In genomic region chr2:6017887-6018286, GRCh38 we compare ENCODE assay signal across 37 cellular contexts.
A peak's percentile ranks its signal among the peaks of the same experiment; 100 is the strongest.
DNase-seq lines count a peak whose midpoint lies in the region; ATAC-seq, FAIRE-seq and TF ChIP-seq lines count a peak whose summit lies in the region.
"Had no signal": no experiment of that assay in that cellular context is flagged by ENCODE, and none has a peak within 500 bp of the region (broad histone marks: within the 10 kb centered on the region; RNA-seq: fewer than 3 reads in every experiment).

No MANE protein-coding gene starts in this region.

- in situ Hi-C loops in HepG2 (cut with HindIII; ENCODE audit: extremely low pct_ligation_motif_present, low pct_unique_long_range_greater_than_20kb) (no loop called here), K562 (cut with MboI) (no loop called here)

- no TSS peak for BruUV-seq in HepG2 (replicated peaks; lab: Mats Ljungman, UMichigan)
- no TSS peak for BruUV-seq in K562 (replicated peaks; lab: Mats Ljungman, UMichigan)

- H3K4me2 ChIP-seq in HepG2 (ENCODE audit: low read depth, low read length) (no peak overlapping the region), K562 (ENCODE audit: insufficient read depth, low read length) (no peak overlapping the region), neural progenitor cell (no peak overlapping the region), neuronal stem cell (ENCODE audit: insufficient read depth, low read length, poor library complexity, severe bottlenecking) (no peak overlapping the region)
- H3K4me2 ChIP-seq: A549; BLaER1; BLaER1 treated with 17β-estradiol and CSF1 and Interleukin-3, amounts not matched to agents 10 nM and 100 nM had no signal

- TF ChIP-seq EP300 in HepG2 (IDR thresholded peaks at IDR 0.05; ENCODE audit: low read depth in 2 of 2, low read length in 2 of 2) (no peak), HepG2 (CRISPR knock-in tag; IDR thresholded peaks at IDR 0.05; ENCODE audit: borderline replicate concordance) (no peak), K562 (IDR thresholded peaks at IDR 0.05; ENCODE audit: low read length) (no peak)

- no peak for TF ChIP-seq POLR2A in HepG2 (IDR thresholded peaks at IDR 0.05; ENCODE audit: insufficient read depth in 1 of 2, low read depth in 2 of 2, low read length in 2 of 2)
- no peak for TF ChIP-seq POLR2A in right lobe of liver (IDR thresholded peaks at IDR 0.05)
- TF ChIP-seq POLR2A in K562 (conservative IDR thresholded peaks at IDR 0.05) = no peak
- no peak for TF ChIP-seq POLR2A in thyroid gland (IDR thresholded peaks at IDR 0.05)

- no peak overlapping the region for H3K18ac ChIP-seq in neuronal stem cell (ENCODE audit: low read length)

- H4K8ac ChIP-seq in neuronal stem cell (ENCODE audit: low read depth, low read length) = no peak overlapping the region

- TF ChIP-seq CTCF in HepG2 (CRISPR knock-in tag; IDR thresholded peaks at IDR 0.05) = no peak
- no peak for TF ChIP-seq CTCF in right lobe of liver (IDR thresholded peaks at IDR 0.05)
- no peak for TF ChIP-seq CTCF in K562 (IDR thresholded peaks at IDR 0.05 in 2 of 3, conservative IDR thresholded peaks at IDR 0.05 in 1 of 3; ENCODE audit: insufficient read depth in 2 of 3, low read depth in 1 of 3, low read length in 3 of 3)
- no peak for TF ChIP-seq CTCF in neural progenitor cell (IDR thresholded peaks at IDR 0.05)
- TF ChIP-seq CTCF in thyroid gland (IDR thresholded peaks at IDR 0.05) = no peak

- H3K9me3 ChIP-seq in HepG2 (ENCODE audit: low read length) (peaks cover 42% of the 10 kb centered on the region; the same call in 1 of the 2 replicates), right lobe of liver (no peaks in the 10 kb centered on the region), K562 (replicated peaks; ENCODE audit: control insufficient read depth, insufficient read depth, low read depth, low read length) (no peaks in the 10 kb centered on the region), neural progenitor cell (ENCODE audit: low read depth) (no peaks in the 10 kb centered on the region), neuronal stem cell (replicated peaks in 1 of 2; ENCODE audit: control insufficient read depth in 2 of 2, insufficient read depth in 1 of 2, low read depth in 1 of 2, low read length in 2 of 2) (no peaks in the 10 kb centered on the region), thyroid gland (no peaks in the 10 kb centered on the region)
- H3K9me3 ChIP-seq: A549, BE2C, BLaER1, Caco-2 had no signal

- H2AFZ ChIP-seq in HepG2 (ENCODE audit: low read length) = no peak overlapping the region
- no peak overlapping the region for H2AFZ ChIP-seq in K562 (ENCODE audit: low read depth, low read length)
- peak overlapping the region; percentile 28 for H2AFZ ChIP-seq in neural progenitor cell (replicated peaks)
- peak overlapping the region; percentile 23 for H2AFZ ChIP-seq in neuronal stem cell (ENCODE audit: low read length)

- intact Hi-C loops in HepG2 (cut with micrococcal nuclease; ENCODE audit: unreplicated experiment) (no loop called here), right lobe of liver (cut with DNase I) (no loop called here), K562 (cut with micrococcal nuclease) (no loop called here), thyroid gland (cut with DNase I) (no loop called here)

- H3K4ac ChIP-seq in neuronal stem cell (ENCODE audit: low read length) = no peak overlapping the region

- H3K27me3 ChIP-seq in HepG2 (ENCODE audit: control insufficient read depth in 1 of 2, insufficient read depth in 2 of 2, low read length in 2 of 2) (no peaks in the 10 kb centered on the region), right lobe of liver (no peaks in the 10 kb centered on the region), K562 (ENCODE audit: control insufficient read depth in 2 of 2, insufficient read depth in 2 of 2, low read length in 2 of 2) (no peaks in the 10 kb centered on the region), neural progenitor cell (no peaks in the 10 kb centered on the region), neuronal stem cell (ENCODE audit: control insufficient read depth in 3 of 3, insufficient read depth in 3 of 3, low read depth in 1 of 3, low read length in 3 of 3) (no peaks in the 10 kb centered on the region), thyroid gland (no peaks in the 10 kb centered on the region)
- H3K27me3 ChIP-seq: BE2C; BLaER1; BLaER1 treated with 17β-estradiol and CSF1 and Interleukin-3, amounts not matched to agents 10 nM and 100 nM had no signal

- peaks cover 2% of the 10 kb centered on the region for H3K9me3 Mint-ChIP-seq in neural progenitor cell
- H3K9me3 Mint-ChIP-seq: CD4-positive, alpha-beta T cell; CD8-positive, alpha-beta T cell had no signal

- H3K23ac ChIP-seq in neuronal stem cell (ENCODE audit: low read depth, low read length, poor library complexity) = no peak overlapping the region

- no peaks in the 10 kb centered on the region for H3K9me1 ChIP-seq in K562 (ENCODE audit: control insufficient read depth, insufficient read depth, low read length)

- H3K27ac ChIP-seq in HepG2 (ENCODE audit: extremely low read length, insufficient read depth, low read length) (no peak overlapping the region), right lobe of liver (no peak overlapping the region), K562 (ENCODE audit: extremely low read depth, low read depth, low read length) (no peak overlapping the region), neural progenitor cell (no peak overlapping the region), neuronal stem cell (replicated peaks; ENCODE audit: low read length) (no peak overlapping the region), thyroid gland (no peak overlapping the region)
- H3K27ac ChIP-seq: 22Rv1; A549; BLaER1; BLaER1 treated with 17β-estradiol and CSF1 and Interleukin-3, amounts not matched to agents 10 nM and 100 nM; C4-2B had no signal

- no peak overlapping the region for H2AK5ac ChIP-seq in neuronal stem cell (ENCODE audit: low read depth, low read length)

- POLR2A ChIA-PET in HepG2 (lab: Yijun Ruan, JAX) = no interaction called here
- POLR2A ChIA-PET in K562 (lab: Yijun Ruan, JAX) = no interaction called here

- H4K20me1 ChIP-seq in HepG2 (ENCODE audit: insufficient read depth, low read length) (no peaks in the 10 kb centered on the region), K562 (replicated peaks; ENCODE audit: control insufficient read depth, insufficient read depth, low read length) (no peaks in the 10 kb centered on the region), neural progenitor cell (ENCODE audit: low read depth) (no peaks in the 10 kb centered on the region)
- H4K20me1 ChIP-seq: BLaER1; BLaER1 treated with 17β-estradiol and CSF1 and Interleukin-3, amounts not matched to agents 10 nM and 100 nM had no signal

- H2BK5ac ChIP-seq in neuronal stem cell (ENCODE audit: low read length) = no peak overlapping the region

- H3K79me1 ChIP-seq in neuronal stem cell (ENCODE audit: low read depth, low read length) = no peaks in the 10 kb centered on the region

- 22% methylated on average over 4 of the region's 4 CpGs for WGBS in HepG2 (ENCODE audit: low lambda C conversion rate)
- WGBS in right lobe of liver (ENCODE audit: insufficient coverage, low coverage, low lambda C conversion rate, missing lambda C conversion rate) = 50% methylated on average over 4 of the region's 4 CpGs
- WGBS in K562 (ENCODE audit: insufficient coverage, low coverage, missing lambda C conversion rate) = 0% methylated on average over 4 of the region's 4 CpGs
- no CpG with 5 or more reads among the region's 4 CpGs for WGBS in neuronal stem cell (ENCODE audit: extremely low coverage in 2 of 2, insufficient read length in 2 of 2, insufficient replicate concordance in 1 of 2), 2 donors
- WGBS in thyroid gland, 2 donors = 76 to 79% methylated on average over 4 of the region's 4 CpGs

- H2BK120ac ChIP-seq in neuronal stem cell (ENCODE audit: low read depth, low read length) = no peak overlapping the region

- no peak for FAIRE-seq in HepG2 (lab: Jason Lieb, UNC)
- FAIRE-seq in K562 (lab: Jason Lieb, UNC) = no peak
- FAIRE-seq: A204.1, A549, D721Med had no signal

- no peaks in the 10 kb centered on the region for H3F3A ChIP-seq in neural progenitor cell (ENCODE audit: low read depth)

- H3K4me1 ChIP-seq in HepG2 (ENCODE audit: insufficient read depth, low read length) (no peaks in the 10 kb centered on the region), right lobe of liver (no peaks in the 10 kb centered on the region), K562 (replicated peaks in 1 of 2; ENCODE audit: control insufficient read depth in 2 of 2, insufficient read depth in 2 of 2, low read length in 2 of 2) (no peaks in the 10 kb centered on the region), neural progenitor cell (no peaks in the 10 kb centered on the region), neuronal stem cell (ENCODE audit: control insufficient read depth in 2 of 2, insufficient read depth in 1 of 2, low read depth in 1 of 2, low read length in 2 of 2) (no peaks in the 10 kb centered on the region), thyroid gland (no peaks in the 10 kb centered on the region)
- H3K4me1 ChIP-seq: A549; BE2C; BLaER1; BLaER1 treated with 17β-estradiol and CSF1 and Interleukin-3, amounts not matched to agents 10 nM and 100 nM; Caco-2 had no signal

- no peak overlapping the region for H3K27ac Mint-ChIP-seq in neural progenitor cell
- H3K27ac Mint-ChIP-seq: B cell; CD14-positive monocyte; CD4-positive, alpha-beta memory T cell; CD4-positive, alpha-beta T cell; CD4-positive, CD25-positive, alpha-beta regulatory T cell; CD8-positive, alpha-beta memory T cell; CD8-positive, alpha-beta T cell had no signal

- no peaks in the 10 kb centered on the region for H3K4me1 Mint-ChIP-seq in neural progenitor cell
- H3K4me1 Mint-ChIP-seq: B cell; CD14-positive monocyte; CD4-positive, alpha-beta memory T cell; CD4-positive, CD25-positive, alpha-beta regulatory T cell; CD8-positive, alpha-beta memory T cell had no signal

- TF ChIP-seq RAD21 in HepG2 (CRISPR knock-in tag; IDR thresholded peaks at IDR 0.05) = no peak
- TF ChIP-seq RAD21 in K562 (CRISPR knock-in tag; conservative IDR thresholded peaks at IDR 0.05 in 1 of 2, IDR thresholded peaks at IDR 0.05 in 1 of 2) = no peak

- H2BK12ac ChIP-seq in neuronal stem cell (ENCODE audit: low read length) = no peak overlapping the region

- ATAC-seq in HepG2 = no peak
- no peak for ATAC-seq in right lobe of liver
- no peak for ATAC-seq in K562
- ATAC-seq: A549; CD8-positive, alpha-beta T cell had no signal

- H4K91ac ChIP-seq in neuronal stem cell (ENCODE audit: low read depth, low read length, poor library complexity) = no peak overlapping the region

- H3K36me3 ChIP-seq in HepG2 (replicated peaks in 1 of 2; ENCODE audit: control insufficient read depth in 1 of 2, insufficient read depth in 2 of 2, low read length in 2 of 2) (no peaks in the 10 kb centered on the region), right lobe of liver (no peaks in the 10 kb centered on the region), K562 (ENCODE audit: control insufficient read depth, insufficient read depth, low read length) (no peaks in the 10 kb centered on the region), neural progenitor cell (no peaks in the 10 kb centered on the region), neuronal stem cell (replicated peaks in 1 of 2; ENCODE audit: control insufficient read depth in 2 of 2, insufficient read depth in 2 of 2, low read length in 2 of 2) (no peaks in the 10 kb centered on the region), thyroid gland (no peaks in the 10 kb centered on the region)
- H3K36me3 ChIP-seq: BE2C; BLaER1; BLaER1 treated with 17β-estradiol and CSF1 and Interleukin-3, amounts not matched to agents 10 nM and 100 nM had no signal

- H3K79me2 ChIP-seq in HepG2 (ENCODE audit: insufficient read depth, low read length) (no peaks in the 10 kb centered on the region), K562 (ENCODE audit: control insufficient read depth, insufficient read depth, low read length) (no peaks in the 10 kb centered on the region), neural progenitor cell (ENCODE audit: low read depth) (no peaks in the 10 kb centered on the region)

- DNase-seq in HepG2 (ENCODE audit: low spot score) = no peak
- no peak for DNase-seq in right lobe of liver
- DNase-seq in K562 (ENCODE audit: extremely low read depth in 1 of 4, low spot score in 3 of 4) = no peak
- DNase-seq in neural progenitor cell (ENCODE audit: low spot score) = no peak
- DNase-seq in neuronal stem cell (ENCODE audit: low spot score) = no peak
- no peak for DNase-seq in stimulated activated CD8-positive, alpha-beta memory T cell treated with anti-CD3 and anti-CD28 coated beads, Interleukin-4, amount 100 ng/mL, for 48 hours
- no peak for DNase-seq in H4 (ENCODE audit: low spot score)
- no peak for DNase-seq in thyroid gland
- DNase-seq: 8988T; ACHN; AML-193; BE2C; C1 segment of cervical spinal cord; Caco-2; Calu3; CD4-positive, alpha-beta memory T cell; CD4-positive, alpha-beta T cell; CD4-positive, CD25-positive, alpha-beta regulatory T cell; CD8-positive, alpha-beta memory T cell; CD8-positive, alpha-beta T cell; COR-L47; DMS 273 treated with DMSO at 0.1 percent for 48 hours; DMS153; DMS53; DMS79; DMS79 treated with DMSO at 0.1 percent for 48 hours; DND-41; EL had no signal

- H3K14ac ChIP-seq in neuronal stem cell (ENCODE audit: low read length) = no peak overlapping the region

- no peaks in the 10 kb centered on the region for H3K36me3 Mint-ChIP-seq in neural progenitor cell
- H3K36me3 Mint-ChIP-seq: CD14-positive monocyte; CD4-positive, alpha-beta memory T cell; CD4-positive, CD25-positive, alpha-beta regulatory T cell; CD8-positive, alpha-beta memory T cell; CD8-positive, alpha-beta T cell had no signal

- CTCF ChIA-PET in HepG2 (lab: Yijun Ruan, JAX; ENCODE audit: low intra/inter-chr PET ratio, low total read pairs) (no interaction called here), K562 (lab: Yijun Ruan, JAX; ENCODE audit: low intra/inter-chr PET ratio) (no interaction called here)

- H3K27me3 Mint-ChIP-seq in neural progenitor cell (ENCODE audit: insufficient read depth, low read depth) = peaks cover 6% of the 10 kb centered on the region
- H3K27me3 Mint-ChIP-seq: B cell; CD4-positive, alpha-beta T cell; CD4-positive, CD25-positive, alpha-beta regulatory T cell; CD8-positive, alpha-beta memory T cell had no signal

- H3K9ac ChIP-seq in HepG2 (ENCODE audit: insufficient read depth, low read depth, low read length) (no peak overlapping the region), K562 (ENCODE audit: insufficient read depth in 1 of 2, low read depth in 2 of 2, low read length in 2 of 2) (no peak overlapping the region), neural progenitor cell (no peak overlapping the region), neuronal stem cell (ENCODE audit: low read depth, low read length, poor library complexity) (no peak overlapping the region)
- H3K9ac ChIP-seq: BLaER1; BLaER1 treated with 17β-estradiol and CSF1 and Interleukin-3, amounts not matched to agents 10 nM and 100 nM had no signal

- H3K4me3 ChIP-seq in HepG2 (replicated peaks in 1 of 3; ENCODE audit: insufficient read depth in 1 of 3, low read depth in 2 of 3, low read length in 3 of 3) (no peak overlapping the region), right lobe of liver (no peak overlapping the region), K562 (no peak overlapping the region), neural progenitor cell (no peak overlapping the region), neuronal stem cell (ENCODE audit: low read length in 2 of 2) (no peak overlapping the region), thyroid gland (replicated peaks in 1 of 3) (no peak overlapping the region)
- H3K4me3 ChIP-seq: A549; BLaER1; BLaER1 treated with 17β-estradiol and CSF1 and Interleukin-3, amounts not matched to agents 10 nM and 100 nM had no signal

- no peak overlapping the region for H2BK15ac ChIP-seq in neuronal stem cell (ENCODE audit: low read length)

- no peak overlapping the region for H3K4me3 Mint-ChIP-seq in neural progenitor cell
- H3K4me3 Mint-ChIP-seq: B cell; CD14-positive monocyte; CD4-positive, alpha-beta memory T cell; CD4-positive, alpha-beta T cell; CD4-positive, CD25-positive, alpha-beta regulatory T cell; CD8-positive, alpha-beta memory T cell; CD8-positive, alpha-beta T cell had no signal

Comparison
In these comparisons a context has a peak if more than half of its experiments do, and no peak if none do; other contexts are left out.
1. H2AFZ ChIP-seq: peak in neural progenitor cell (single experiment) and neuronal stem cell (single experiment); none in HepG2 (single experiment) and K562 (single experiment).
2. Of the 241 proteins assayed by ChIP-seq in both HepG2 and K562: peak only in HepG2: RAD51; only in K562: TFE3; in both: none; in neither: 238; mixed calls (peak in some experiments, not most) for 1.